Comparison of ENCODE assay signal across 26 cellular contexts in the genomic region with DNA sequence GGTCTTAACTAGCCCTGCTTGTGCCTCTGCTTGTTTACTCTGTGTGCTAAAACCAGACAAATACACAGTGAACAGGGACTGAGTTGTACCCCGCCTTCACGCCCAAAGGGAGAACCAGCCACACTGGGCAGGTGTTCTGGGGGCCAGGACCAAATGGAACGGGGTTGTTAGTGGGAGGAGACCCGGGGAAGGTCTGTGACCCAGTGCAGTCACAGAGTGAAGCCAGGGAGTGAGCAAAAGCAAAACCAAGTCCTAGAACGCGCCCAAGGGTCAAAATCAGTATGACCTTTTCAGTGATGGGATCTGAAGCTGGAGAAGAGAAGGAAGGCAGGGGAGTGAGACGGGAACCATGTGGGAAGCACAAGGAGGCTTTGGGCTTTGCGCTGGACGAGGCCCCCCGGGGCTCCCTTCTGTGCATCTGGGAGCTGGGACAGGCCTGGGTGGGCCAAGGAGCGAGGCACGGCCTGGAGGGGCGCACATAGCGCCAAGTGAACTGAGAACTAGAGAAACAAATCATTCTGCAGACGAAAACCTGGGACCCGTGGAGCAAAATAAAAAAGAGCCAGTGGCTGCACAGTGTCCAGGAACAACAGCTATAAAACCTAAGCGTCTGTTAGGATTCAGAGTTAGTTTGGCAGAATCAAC.
"Had no signal": no experiment of that assay in that cellular context is flagged by ENCODE, and none has a peak within 500 bp of the region (broad histone marks: within the 10 kb centered on the region; RNA-seq: fewer than 3 reads in every experiment).

No MANE protein-coding gene starts in this region.

- H3K9me3 Mint-ChIP-seq: stimulated activated naive CD8-positive, alpha-beta T cell treated with anti-CD3 and anti-CD28 coated beads, Interleukin-15, amount 100 ng/mL, for 72 hours had no signal

- ATAC-seq: gastrocnemius medialis; heart left ventricle; left cardiac atrium; left lung; naive thymus-derived CD8-positive, alpha-beta T cell; sciatic nerve; stimulated activated naive CD8-positive, alpha-beta T cell treated with anti-CD3 and anti-CD28 coated beads, Interleukin-15, amount 100 ng/mL, for 72 hours; upper lobe of right lung had no signal

- H3K27ac ChIP-seq: gastrocnemius medialis, heart left ventricle, hepatocyte, left lung, neural progenitor cell, prostate gland, right atrium auricular region, suprapubic skin, transverse colon, upper lobe of right lung, vagina had no signal

- H3K4me3 Mint-ChIP-seq: naive thymus-derived CD8-positive, alpha-beta T cell; neural progenitor cell; stimulated activated naive CD8-positive, alpha-beta T cell treated with anti-CD3 and anti-CD28 coated beads, Interleukin-15, amount 100 ng/mL, for 72 hours had no signal

- H3K36me3 Mint-ChIP-seq: neural progenitor cell had no signal

- DNase-seq: effector memory CD4-positive, alpha-beta T cell; foreskin fibroblast; gastrocnemius medialis; heart left ventricle; left cardiac atrium; left lung; mesendoderm; midbrain; naive thymus-derived CD8-positive, alpha-beta T cell; nucleus accumbens; stimulated activated CD4-positive, alpha-beta T cell treated with anti-CD3 and anti-CD28 coated beads, Interleukin-12 subunit alpha, Interleukin-12 subunit beta, amount 100 ng/mL, for 4 hours; stimulated activated CD4-positive, alpha-beta T cell treated with anti-CD3 and anti-CD28 coated beads, Interleukin-1b, Interleukin-23, amount 100 ng/mL, for 48 hours; stimulated activated CD4-positive, alpha-beta T cell treated with anti-CD3 and anti-CD28 coated beads, Interleukin-4, amount 100 ng/mL, for 1 hour; stimulated activated CD8-positive, alpha-beta memory T cell treated with anti-CD3 and anti-CD28 coated beads, Interleukin-4, amount 100 ng/mL, for 48 hours; stimulated activated naive CD4-positive, alpha-beta T cell; stimulated activated naive CD8-positive, alpha-beta T cell treated with anti-CD3 and anti-CD28 coated beads, Interleukin-15, amount 100 ng/mL, for 72 hours; transverse colon; upper lobe of right lung had no signal

- H3K4me1 ChIP-seq: gastrocnemius medialis, heart left ventricle, left lung, prostate gland, right atrium auricular region, suprapubic skin, transverse colon, upper lobe of right lung, vagina had no signal

- H3K9ac ChIP-seq: neural progenitor cell had no signal

- H3K27me3 ChIP-seq: gastrocnemius medialis, heart left ventricle, hepatocyte, left lung, neural progenitor cell, right atrium auricular region, suprapubic skin, transverse colon, upper lobe of right lung, vagina had no signal

- H3K4me1 Mint-ChIP-seq: stimulated activated naive CD8-positive, alpha-beta T cell treated with anti-CD3 and anti-CD28 coated beads, Interleukin-15, amount 100 ng/mL, for 72 hours had no signal

- H3K4me3 ChIP-seq: gastrocnemius medialis, heart left ventricle, hepatocyte, left lung, neural progenitor cell, prostate gland, right atrium auricular region, smooth muscle cell, suprapubic skin, transverse colon, upper lobe of right lung, vagina had no signal

- H3K4me2 ChIP-seq: hepatocyte, neural progenitor cell, smooth muscle cell had no signal

- H2AFZ ChIP-seq: hepatocyte, neural progenitor cell had no signal

- H3K27ac Mint-ChIP-seq: neural progenitor cell; stimulated activated naive CD8-positive, alpha-beta T cell treated with anti-CD3 and anti-CD28 coated beads, Interleukin-15, amount 100 ng/mL, for 72 hours had no signal

- H3K36me3 ChIP-seq: gastrocnemius medialis, heart left ventricle, left lung, neural progenitor cell, prostate gland, right atrium auricular region, suprapubic skin, transverse colon, upper lobe of right lung, vagina had no signal

- H3K9me3 ChIP-seq: prostate gland, suprapubic skin, transverse colon, upper lobe of right lung, vagina had no signal
